In genomic region chr16:19005561-19006445, GRCh38 we compare ENCODE assay signal across 1 cellular context.
TF ChIP-seq lines count a peak whose summit lies in the region.

No MANE protein-coding gene starts in this region.

TF ChIP-seq in IMR-90, 13 proteins besides CTCF, POLR2A, EP300 and RAD21 (continued from another document):
- no peak for TF ChIP-seq MAZ (IDR thresholded peaks at IDR 0.05; ENCODE audit: borderline replicate concordance, low read depth, low read length)
